ENCODE assay signal across 10 cellular contexts in the genomic region with DNA sequence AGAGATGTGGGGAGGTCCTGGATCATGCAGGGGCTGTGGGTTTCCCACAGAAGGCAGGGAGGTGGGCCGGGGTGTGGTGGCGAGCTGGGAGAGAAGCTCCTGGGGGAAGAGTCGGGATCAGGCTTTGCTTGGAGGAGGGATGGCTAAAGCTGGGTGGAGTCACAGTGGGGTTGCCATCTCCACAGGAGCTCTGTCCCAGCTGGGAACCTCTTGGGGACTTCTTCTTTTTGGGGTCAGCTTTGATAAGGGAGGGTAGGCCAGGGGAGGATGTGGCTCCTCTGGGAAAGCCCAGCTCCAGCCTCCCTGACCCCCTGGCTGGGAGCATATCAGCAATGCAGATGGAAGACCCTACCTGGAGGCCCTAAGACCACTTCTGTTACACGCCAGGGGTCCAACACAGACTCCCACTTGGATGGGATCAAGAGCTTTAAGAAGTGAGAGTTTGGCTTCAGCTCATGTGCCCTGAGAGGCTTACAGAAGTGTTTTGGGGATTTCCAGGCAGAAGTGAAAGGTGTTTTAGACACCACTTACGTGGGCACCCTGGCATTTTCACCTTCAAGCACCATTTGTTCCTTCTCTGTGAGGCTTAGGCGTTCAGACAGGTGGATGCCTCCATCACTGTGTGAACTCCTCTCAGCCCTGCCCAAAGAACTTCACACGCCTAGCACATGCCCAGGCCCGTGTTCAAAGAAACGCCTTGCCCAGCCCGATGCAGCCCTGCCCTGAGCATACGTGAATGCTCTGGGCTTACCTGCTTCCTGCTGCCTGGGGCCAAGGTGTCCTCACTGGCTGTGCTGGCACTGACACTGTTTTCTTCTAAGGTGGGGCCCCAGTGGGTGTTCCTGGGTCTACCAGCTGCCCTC. TPM values are rescaled to one million over a fixed set of nuclear protein-coding genes. Genes with fewer than 3 reads are reported as not detected.
DNase-seq lines count a peak whose midpoint lies in the region; ATAC-seq, FAIRE-seq and TF ChIP-seq lines count a peak whose summit lies in the region.
"Had no signal": no experiment of that assay in that cellular context is flagged by ENCODE, and none has a peak within 500 bp of the region (broad histone marks: within the 10 kb centered on the region; RNA-seq: fewer than 3 reads in every experiment).

No MANE protein-coding gene starts in this region.

- CTCF ChIA-PET in naive thymus-derived CD4-positive, alpha-beta T cell (lab: Charles Lee) = interaction anchor here (0.5 to 1.6 kb wide), 4 partner anchors 10 to 75 kb away, joined by 3 read pairs; no protein-coding TSS in a partner anchor

- no peak overlapping the region for H3K9ac ChIP-seq in GM23248

- H3K27ac Mint-ChIP-seq in GM23338 = 0 out of 2 replicates have a peak overlapping the region, but pooled peaks have one; percentile 18
- peak overlapping the region; percentile 87 for H3K27ac Mint-ChIP-seq in T-helper 17 cell
- peak overlapping the region in 7 of 9 donors; percentile 39 to 84 (median 78) for H3K27ac Mint-ChIP-seq in naive thymus-derived CD4-positive, alpha-beta T cell

- H3K9me2 ChIP-seq in GM23338 (ENCODE audit: insufficient read depth) = peaks cover 3% of the 10 kb centered on the region; the same call in 1 of the 2 replicates
- no peaks in the 10 kb centered on the region for H3K9me2 ChIP-seq in GM23248 (ENCODE audit: insufficient read depth)

- H3K4me3 ChIP-seq in GM23338 (no peak overlapping the region), GM23248 (no peak overlapping the region)
- H3K4me3 ChIP-seq in naive thymus-derived CD4-positive, alpha-beta T cell (ENCODE audit: low read length) = no peak overlapping the region
- H3K4me3 ChIP-seq: breast epithelium had no signal

- FAIRE-seq in GM12892 (lab: Jason Lieb, UNC) = peak; percentile 92

- H3K9me3 ChIP-seq in T-helper 17 cell (ENCODE audit: control insufficient read depth, low read length, poor library complexity, severe bottlenecking) (no peaks in the 10 kb centered on the region), GM23248 (ENCODE audit: low read depth) (no peaks in the 10 kb centered on the region)
- H3K9me3 ChIP-seq in naive thymus-derived CD4-positive, alpha-beta T cell (ENCODE audit: control insufficient read depth in 2 of 3, low read length in 3 of 3) = no peaks in the 10 kb centered on the region
- H3K9me3 ChIP-seq: breast epithelium, neutrophil had no signal

- DNase-seq in GM12892 (ENCODE audit: insufficient read length) = no peak
- no peak for DNase-seq in GM23338 (ENCODE audit: low spot score)
- no peak for DNase-seq in T-helper 17 cell
- DNase-seq in naive thymus-derived CD4-positive, alpha-beta T cell = no peak
- no peak for DNase-seq in NCI-H1092 treated with DMSO at 0.1 percent for 48 hours (lab: John Stamatoyannopoulos, UW)
- no peak for DNase-seq in effector CD4-positive, alpha-beta T cell
- DNase-seq in HK-2 (ENCODE audit: unreplicated experiment) = no peak
- DNase-seq in GM23248 = no peak

- H3K79me2 ChIP-seq in GM23338 (replicated peaks; ENCODE audit: insufficient read depth) (no peaks in the 10 kb centered on the region), GM23248 (ENCODE audit: insufficient read depth) (no peaks in the 10 kb centered on the region)

- H3K4me2 ChIP-seq in GM23338 (no peak overlapping the region), GM23248 (ENCODE audit: unreplicated experiment) (no peak overlapping the region)

- H2AFZ ChIP-seq in GM23338 (no peak overlapping the region), GM23248 (no peak overlapping the region)

- H3K4me3 Mint-ChIP-seq in GM23338 (no peak overlapping the region), T-helper 17 cell (no peak overlapping the region)
- H3K4me3 Mint-ChIP-seq in naive thymus-derived CD4-positive, alpha-beta T cell = peak overlapping the region in 1 of 10 donors; percentile 29

- intact Hi-C loops in naive thymus-derived CD4-positive, alpha-beta T cell (cut with micrococcal nuclease) = no loop called here

- ATAC-seq in GM23338 = no peak
- peak; percentile 85 for ATAC-seq in T-helper 17 cell
- ATAC-seq in naive thymus-derived CD4-positive, alpha-beta T cell = peak; percentile 65

- H4K20me1 ChIP-seq in GM23338 (replicated peaks; ENCODE audit: insufficient read depth) = no peaks in the 10 kb centered on the region
- no peaks in the 10 kb centered on the region for H4K20me1 ChIP-seq in GM23248 (ENCODE audit: insufficient read depth)

- H3K4me1 ChIP-seq in GM23338 (ENCODE audit: insufficient read depth) (no peaks in the 10 kb centered on the region), GM23248 (ENCODE audit: insufficient read depth) (peaks cover 20% of the 10 kb centered on the region)
- no peaks in the 10 kb centered on the region for H3K4me1 ChIP-seq in naive thymus-derived CD4-positive, alpha-beta T cell (ENCODE audit: control insufficient read depth in 2 of 2, insufficient read depth in 2 of 2, low read length in 2 of 2)
- H3K4me1 ChIP-seq: breast epithelium had no signal

- H3K4me1 Mint-ChIP-seq in GM23338 (peaks cover 16% of the 10 kb centered on the region), T-helper 17 cell (peaks cover 21% of the 10 kb centered on the region)
- H3K4me1 Mint-ChIP-seq in naive thymus-derived CD4-positive, alpha-beta T cell = peaks cover 4 to 23% (median 8%) of the 10 kb centered on the region in 7 donors

- H3K27me3 ChIP-seq in GM23338 (ENCODE audit: insufficient read depth) = no peaks in the 10 kb centered on the region
- H3K27me3 ChIP-seq in naive thymus-derived CD4-positive, alpha-beta T cell (ENCODE audit: control insufficient read depth in 2 of 2, insufficient read depth in 2 of 2, low read length in 2 of 2) = no peaks in the 10 kb centered on the region
- no peaks in the 10 kb centered on the region for H3K27me3 ChIP-seq in GM23248 (replicated peaks; ENCODE audit: insufficient read depth)
- H3K27me3 ChIP-seq: breast epithelium, neutrophil had no signal

- in situ Hi-C loops in GM23248 (cut with MboI) = no loop called here

- WGBS in GM23248 (ENCODE audit: low coverage in 1 of 2, low lambda C conversion rate in 2 of 2, missing lambda C conversion rate in 2 of 2), 2 experiments = 98% methylated on average over 11 of the region's 11 CpGs

- no peak for TF ChIP-seq POLR2A in GM12892 (IDR thresholded peaks at IDR 0.05; ENCODE audit: low read depth, low read length)

- H3K27me3 Mint-ChIP-seq in GM23338 (ENCODE audit: insufficient read depth, low read depth, poor library complexity) = no peaks in the 10 kb centered on the region
- no peaks in the 10 kb centered on the region for H3K27me3 Mint-ChIP-seq in T-helper 17 cell
- H3K27me3 Mint-ChIP-seq in naive thymus-derived CD4-positive, alpha-beta T cell = no peaks in the 10 kb centered on the region

- H3K36me3 ChIP-seq in GM23338 (ENCODE audit: insufficient read depth) (no peaks in the 10 kb centered on the region), GM23248 (ENCODE audit: low read depth) (no peaks in the 10 kb centered on the region)
- peaks cover 0 to 94% (median 12%) of the 10 kb centered on the region in 3 experiments for H3K36me3 ChIP-seq in naive thymus-derived CD4-positive, alpha-beta T cell (ENCODE audit: control insufficient read depth in 2 of 3, insufficient read depth in 3 of 3, low read length in 3 of 3)
- H3K36me3 ChIP-seq: breast epithelium had no signal

- no peak for TF ChIP-seq CTCF in GM23338 (conservative IDR thresholded peaks at IDR 0.05; ENCODE audit: low read depth in 2 of 2)

- peaks cover 3% of the 10 kb centered on the region; the same call in 2 of the 3 replicates for H3K9me3 Mint-ChIP-seq in GM23338
- no peaks in the 10 kb centered on the region for H3K9me3 Mint-ChIP-seq in naive thymus-derived CD4-positive, alpha-beta T cell

- H3F3A ChIP-seq in GM23338 (replicated peaks; ENCODE audit: low read depth) (no peaks in the 10 kb centered on the region), GM23248 (ENCODE audit: insufficient read depth) (peaks cover 30% of the 10 kb centered on the region)

- H3K27ac ChIP-seq in GM23338 (ENCODE audit: low read depth) (no peak overlapping the region), GM23248 (no peak overlapping the region)
- H3K27ac ChIP-seq in naive thymus-derived CD4-positive, alpha-beta T cell (ENCODE audit: low read depth, low read length) = no peak overlapping the region
- H3K27ac ChIP-seq: breast epithelium, neutrophil had no signal

- H3K36me3 Mint-ChIP-seq in GM23338 (ENCODE audit: low read depth) = peaks cover 10% of the 10 kb centered on the region; the same call in 2 of the 3 replicates
- peaks cover 11% of the 10 kb centered on the region for H3K36me3 Mint-ChIP-seq in T-helper 17 cell (ENCODE audit: low read depth)
- peaks cover 18 to 49% (median 30%) of the 10 kb centered on the region in 5 donors for H3K36me3 Mint-ChIP-seq in naive thymus-derived CD4-positive, alpha-beta T cell

- POLR2A ChIA-PET in naive thymus-derived CD4-positive, alpha-beta T cell (lab: Charles Lee) = interaction anchor here (0.8 kb wide), 1 partner anchor 22 kb away, joined by 6 read pairs; no protein-coding TSS in a partner anchor

TF ChIP-seq in GM23338, 12 proteins besides CTCF, POLR2A, EP300 and RAD21 (continues in another document):
- no peak for TF ChIP-seq CREB1 (CRISPR knock-in tag; IDR thresholded peaks at IDR 0.05; ENCODE audit: low read depth)

RNA-seq across cellular contexts. Expression of gene AMPD3, which starts 33.7 kb away (rescaled TPM):
- polyA plus RNA-seq in GM12892 (2012; ENCODE audit: missing spikeins) = 49.2 TPM
- 1.8 and 2.1 TPM in 2 replicates for total RNA-seq in GM23338 (2014; rRNA removed; shearing (Covaris generic))
- polyA plus RNA-seq in GM23338 (2016; fragmentation: Nextera tagmentation; extraction: Ambion mirVana) (1.6 and 1.7 TPM in 2 replicates), GM23248 (2016; fragmentation: Nextera tagmentation; extraction: Ambion mirVana) (3.3 and 3.6 TPM in 2 replicates)
- 10 to 100 TPM; 16.8 to 20.2 TPM for total RNA-seq in T-helper 17 cell
- 10 to 100 TPM; 23.9 to 35.1 (median 30.4) TPM for total RNA-seq in naive thymus-derived CD4-positive, alpha-beta T cell
- polyA plus RNA-seq in naive thymus-derived CD4-positive, alpha-beta T cell = 10 to 100 TPM; 12.9 to 17.8 TPM
- total RNA-seq in GM23248 (2014; rRNA removed; shearing (Covaris generic)) = 4.9 and 6.4 TPM in 2 replicates

RNA-seq across cellular contexts. Expression of gene RNF141, which starts 52.2 kb away (rescaled TPM):
- polyA plus RNA-seq in GM12892 (2012; ENCODE audit: missing spikeins) = 16.7 TPM
- total RNA-seq in GM23338 (2014; rRNA removed; shearing (Covaris generic)) = 26.5 and 26.9 TPM in 2 replicates
- polyA plus RNA-seq in GM23338 (2016; fragmentation: Nextera tagmentation; extraction: Ambion mirVana) (9.4 and 11.4 TPM in 2 replicates), GM23248 (2016; fragmentation: Nextera tagmentation; extraction: Ambion mirVana) (46.9 and 48.6 TPM in 2 replicates)
- total RNA-seq in T-helper 17 cell = 10 to 100 TPM; 12.8 to 13.6 TPM
- total RNA-seq in naive thymus-derived CD4-positive, alpha-beta T cell = 10 to 100 TPM; 11.9 to 22.7 (median 17.3) TPM
- 10 to 100 TPM; 15.5 to 26.6 TPM for polyA plus RNA-seq in naive thymus-derived CD4-positive, alpha-beta T cell
- 35.5 and 35.9 TPM in 2 replicates for total RNA-seq in GM23248 (2014; rRNA removed; shearing (Covaris generic))

Comparison
In these comparisons a context has a peak if more than half of its experiments do, and no peak if none do; other contexts are left out.
1. H3K27ac Mint-ChIP-seq: peak in every context shown above with its lines; median percentile 87 in T-helper 17 cell; 78 in naive thymus-derived CD4-positive, alpha-beta T cell; 18 in GM23338.